ENCODE assay signal across 8 cellular contexts in genomic region chr7:100081535-100082102, GRCh38. TPM values are rescaled to one million over a fixed set of nuclear protein-coding genes. Genes with fewer than 3 reads are reported as not detected.
DNase-seq lines count a peak whose midpoint lies in the region; ATAC-seq, FAIRE-seq and TF ChIP-seq lines count a peak whose summit lies in the region.

Gene ZNF3 (minus strand): TSS chr7:100081723. CDS start chr7:100077357, 4,366 bp downstream.

- H2BK120ac ChIP-seq in H9 (ENCODE audit: low read depth, low read length, poor library complexity, severe bottlenecking), result peak within 1 kb of the TSS; percentile 87

- H3K4ac ChIP-seq in H9 (ENCODE audit: low read depth, low read length), result no peak within 1 kb of the TSS; the same call in 1 of the 2 replicates

- FAIRE-seq in G401.6 (lab: Jason Lieb, UNC), result peak; percentile 96

- H3K27ac Mint-ChIP-seq in H9, result peak within 1 kb of the TSS; percentile 90 to 99 (median 94)
- peak within 1 kb of the TSS; percentile 21 to 86 for H3K27ac Mint-ChIP-seq in natural killer cell treated with Interleukin-12 subunit alpha and Interleukin-12 subunit beta and Interleukin-15 and Interleukin-18, amount 100 ng/mL, for 72 hours

- peak; percentile 98 for TF ChIP-seq CTCF in H9 (conservative IDR thresholded peaks at IDR 0.05)
- peak; percentile 60 for TF ChIP-seq CTCF in fibroblast of pulmonary artery (IDR thresholded peaks at IDR 0.05; ENCODE audit: low read length, missing control alignments)

- H2AFZ ChIP-seq in H9 (ENCODE audit: low read length), result no peak within 1 kb of the TSS

- no peaks in the 10 kb centered on the region for H4K20me1 ChIP-seq in H9 (ENCODE audit: control insufficient read depth, insufficient read depth, insufficient read length)

- H2AK5ac ChIP-seq in H9 (ENCODE audit: insufficient read length, low read length), result no peak within 1 kb of the TSS

- no CpG with 5 or more reads among the region's 55 CpGs for WGBS in H9 (ENCODE audit: extremely low coverage, insufficient read length, low lambda C conversion rate)

- H3K36me3 Mint-ChIP-seq in H9 (ENCODE audit: insufficient read depth in 1 of 3, low read depth in 3 of 3), result peaks cover 40 to 42% (median 41%) of the 10 kb centered on the region in 3 experiments
- H3K36me3 Mint-ChIP-seq in natural killer cell treated with Interleukin-12 subunit alpha and Interleukin-12 subunit beta and Interleukin-15 and Interleukin-18, amount 100 ng/mL, for 72 hours, result peaks cover 6% of the 10 kb centered on the region

- H3K9me3 ChIP-seq in H9 (ENCODE audit: control insufficient read depth, low read depth, low read length), result no peaks in the 10 kb centered on the region

- no peak within 1 kb of the TSS for H3K23ac ChIP-seq in H9 (ENCODE audit: insufficient read length, low read depth, low read length)

- H2BK12ac ChIP-seq in H9 (ENCODE audit: insufficient read length, low read depth, low read length), result no peak within 1 kb of the TSS

- no peak within 1 kb of the TSS for H3K27ac ChIP-seq in H9 (ENCODE audit: insufficient read length, low read depth, low read length)

- H3K27me3 Mint-ChIP-seq in H9 (ENCODE audit: low read depth), result no peaks in the 10 kb centered on the region; the same call in 1 of the 2 replicates
- H3K27me3 Mint-ChIP-seq in natural killer cell treated with Interleukin-12 subunit alpha and Interleukin-12 subunit beta and Interleukin-15 and Interleukin-18, amount 100 ng/mL, for 72 hours, result no peaks in the 10 kb centered on the region

- peaks cover 12 to 27% of the 10 kb centered on the region in 2 experiments for H3K4me1 Mint-ChIP-seq in H9
- peaks cover 19 to 28% of the 10 kb centered on the region in 2 donors for H3K4me1 Mint-ChIP-seq in natural killer cell treated with Interleukin-12 subunit alpha and Interleukin-12 subunit beta and Interleukin-15 and Interleukin-18, amount 100 ng/mL, for 72 hours (ENCODE audit: low read depth in 2 of 2)

- no peak within 1 kb of the TSS for H2BK5ac ChIP-seq in H9 (ENCODE audit: insufficient read length, low read length)

- ATAC-seq in natural killer cell treated with Interleukin-12 subunit alpha and Interleukin-12 subunit beta and Interleukin-15 and Interleukin-18, amount 100 ng/mL, for 72 hours, result peak; percentile 93 to 94
- peak; percentile 94 for ATAC-seq in stimulated activated naive CD8-positive, alpha-beta T cell treated with anti-CD3 and anti-CD28 coated beads, Interleukin-15, Interleukin-2, amounts not matched to agents 100 U/mL and 50 U/mL, for 24 hours

- peaks cover 4 to 31% of the 10 kb centered on the region in 2 experiments for H3K9me3 Mint-ChIP-seq in H9
- H3K9me3 Mint-ChIP-seq in natural killer cell treated with Interleukin-12 subunit alpha and Interleukin-12 subunit beta and Interleukin-15 and Interleukin-18, amount 100 ng/mL, for 72 hours, result no peaks in the 10 kb centered on the region

- H4K91ac ChIP-seq in H9 (ENCODE audit: insufficient read length, low read depth, low read length), result peak within 1 kb of the TSS; percentile 94

- peaks cover 3% of the 10 kb centered on the region; the same call in 1 of the 2 replicates for H3K4me1 ChIP-seq in H9 (ENCODE audit: insufficient read depth, low read length)

- no peaks in the 10 kb centered on the region for H3K27me3 ChIP-seq in H9 (ENCODE audit: insufficient read depth, low read length)

- H4K8ac ChIP-seq in H9 (replicated peaks; ENCODE audit: insufficient read length, low read depth, low read length), result no peak within 1 kb of the TSS

- H3K23me2 ChIP-seq in H9 (ENCODE audit: insufficient read length, low read depth, low read length, poor library complexity, severe bottlenecking), result peaks cover 6% of the 10 kb centered on the region

- H3K18ac ChIP-seq in H9 (ENCODE audit: insufficient read length, low read depth, low read length), result peak within 1 kb of the TSS; percentile 78

- peak within 1 kb of the TSS; percentile 97 for H3K4me2 ChIP-seq in H9 (ENCODE audit: insufficient read depth, insufficient read length, low read length)

- H3K9ac ChIP-seq in H9 (ENCODE audit: extremely low read depth, insufficient read length, low read length), result peak within 1 kb of the TSS; percentile 98

- DNase-seq in H9, result peak; percentile 99
- DNase-seq in M059J (ENCODE audit: low read depth), result peak; percentile 99
- DNase-seq in SHP77 (lab: John Stamatoyannopoulos, UW), result peak; percentile 94 to 98
- DNase-seq in activated effector memory CD4-positive, alpha-beta T cell treated with Interleukin-2 at 50 U/mL for 16 hours, result peak; percentile 97
- peak; percentile 99 for DNase-seq in fibroblast of pulmonary artery (ENCODE audit: low read depth)
- peak; percentile 99 for DNase-seq in natural killer cell treated with Interleukin-12 subunit alpha and Interleukin-12 subunit beta and Interleukin-15 and Interleukin-18, amount 100 ng/mL, for 72 hours (ENCODE audit: low spot score)
- DNase-seq in stimulated activated naive CD8-positive, alpha-beta T cell treated with anti-CD3 and anti-CD28 coated beads, Interleukin-15, Interleukin-2, amounts not matched to agents 100 U/mL and 50 U/mL, for 24 hours, result peak; percentile 98

- H4K5ac ChIP-seq in H9 (ENCODE audit: insufficient read length, low read depth, low read length), result peak within 1 kb of the TSS; percentile 43

- H3K4me3 ChIP-seq in fibroblast of pulmonary artery (replicated peaks; ENCODE audit: low read depth, low read length), result peak within 1 kb of the TSS; percentile 96

- no peak within 1 kb of the TSS for H2BK20ac ChIP-seq in H9 (ENCODE audit: low read depth, low read length, poor library complexity, severe bottlenecking)

- peak within 1 kb of the TSS; percentile 86 for H3K14ac ChIP-seq in H9 (ENCODE audit: insufficient read depth, low read length)

- peaks cover 32% of the 10 kb centered on the region for H3K79me2 ChIP-seq in H9 (ENCODE audit: insufficient read depth, low read length)

- no peaks in the 10 kb centered on the region for H3K79me1 ChIP-seq in H9 (ENCODE audit: insufficient read depth, low read depth, low read length, poor library complexity, severe bottlenecking)

- no peak within 1 kb of the TSS for H3K56ac ChIP-seq in H9 (ENCODE audit: insufficient read length, low read depth, low read length)

- H2BK15ac ChIP-seq in H9 (ENCODE audit: low read depth, low read length), result no peak within 1 kb of the TSS

- peak within 1 kb of the TSS; percentile 91 to 98 for H3K4me3 Mint-ChIP-seq in H9
- H3K4me3 Mint-ChIP-seq in natural killer cell treated with Interleukin-12 subunit alpha and Interleukin-12 subunit beta and Interleukin-15 and Interleukin-18, amount 100 ng/mL, for 72 hours, result peak within 1 kb of the TSS; percentile 92

- H3T11ph ChIP-seq in H9 (ENCODE audit: low read length), result peak within 1 kb of the TSS; percentile 25

RNA-seq across cellular contexts. Expression of gene ZNF3, which starts in this region (rescaled TPM):
- total RNA-seq in H9 (2021), result 60.4 and 62.8 TPM in 2 replicates
- 23.6 and 25.4 TPM in 2 replicates for total RNA-seq in M059J (2014; rRNA removed; shearing (Covaris generic))
- total RNA-seq in natural killer cell treated with Interleukin-12 subunit alpha and Interleukin-12 subunit beta and Interleukin-15 and Interleukin-18, amount 100 ng/mL, for 72 hours, result 10 to 100 TPM; 19.6 to 33.6 TPM
